Comparison of ENCODE assay signal across 1 cellular context in the genomic region with DNA sequence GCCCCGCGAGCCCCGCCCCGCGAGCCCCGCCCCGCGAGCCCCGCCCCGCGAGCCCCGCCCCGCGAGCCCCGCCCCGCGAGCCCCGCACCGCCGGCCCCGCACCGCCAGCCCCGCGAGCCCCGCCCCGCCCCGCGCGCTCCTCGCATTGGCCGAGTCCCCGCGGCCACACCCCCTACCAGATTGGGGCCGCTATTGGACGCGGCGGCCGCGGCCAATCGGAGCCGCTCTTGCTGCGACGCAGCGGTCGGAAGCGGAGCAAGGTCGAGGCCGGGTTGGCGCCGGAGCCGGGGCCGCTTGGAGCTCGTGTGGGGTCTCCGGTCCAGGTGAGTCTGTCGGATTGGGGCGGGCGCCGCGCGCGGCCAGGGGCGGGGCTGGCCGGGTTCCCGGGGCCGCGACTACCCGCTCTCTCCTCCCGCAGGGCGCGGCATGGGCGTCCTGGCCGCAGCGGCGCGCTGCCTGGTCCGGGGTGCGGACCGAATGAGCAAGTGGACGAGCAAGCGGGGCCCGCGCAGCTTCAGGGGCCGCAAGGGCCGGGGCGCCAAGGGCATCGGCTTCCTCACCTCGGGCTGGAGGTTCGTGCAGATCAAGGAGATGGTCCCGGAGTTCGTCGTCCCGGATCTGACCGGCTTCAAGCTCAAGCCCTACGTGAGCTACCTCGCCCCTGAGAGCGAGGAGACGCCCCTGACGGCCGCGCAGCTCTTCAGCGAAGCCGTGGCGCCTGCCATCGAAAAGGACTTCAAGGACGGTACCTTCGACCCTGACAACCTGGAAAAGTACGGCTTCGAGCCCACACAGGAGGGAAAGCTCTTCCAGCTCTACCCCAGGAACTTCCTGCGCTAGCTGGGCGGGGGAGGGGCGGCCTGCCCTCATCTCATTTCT.
A peak's percentile ranks its signal among the peaks of the same experiment; 100 is the strongest.
TF ChIP-seq lines count a peak whose summit lies in the region.

A gene (plus strand): TSS at position 224 of the 879 bp plus-strand sequence. CDS start 203 bp downstream, at position 427.

TF ChIP-seq in GM12878, 131 proteins besides CTCF, POLR2A, EP300 and RAD21 (continued from another document):
- TF ChIP-seq BHLHE40 (IDR thresholded peaks at IDR 0.05; ENCODE audit: borderline replicate concordance in 1 of 2, low read depth in 2 of 2, low read length in 1 of 2) (0 out of 4 replicates have a peak, but pooled peaks of 1 of the 2 experiments have one; percentile 11), SP1 (IDR thresholded peaks at IDR 0.05; ENCODE audit: low read depth, low read length) (peak; percentile 88), PAX5 (IDR thresholded peaks at IDR 0.05; ENCODE audit: borderline replicate concordance, low read depth, low read length) (no peak), PML (IDR thresholded peaks at IDR 0.05; ENCODE audit: low read length) (no peak), JUNB (IDR thresholded peaks at IDR 0.05) (no peak), SMARCA5 (IDR thresholded peaks at IDR 0.05) (peak; percentile 51; the same call in 1 of the 2 replicates), YY1 (IDR thresholded peaks at IDR 0.05; ENCODE audit: low read depth, low read length) (peak; percentile 38; the same call in 1 of the 2 replicates), ZNF207 (IDR thresholded peaks at IDR 0.05; ENCODE audit: borderline replicate concordance) (0 out of 2 replicates have a peak, but pooled peaks have one; percentile 46), POLR2AphosphoS5 (IDR thresholded peaks at IDR 0.05; ENCODE audit: low read length) (peak; percentile 81), BRCA1 (IDR thresholded peaks at IDR 0.05; ENCODE audit: low read depth, low read length) (no peak), NR2C1 (IDR thresholded peaks at IDR 0.05) (0 out of 2 replicates have a peak, but pooled peaks have one; percentile 43), ZNF384 (IDR thresholded peaks at IDR 0.05; ENCODE audit: borderline replicate concordance, low read depth, low read length) (no peak), LARP7 (IDR thresholded peaks at IDR 0.05) (peak; percentile 81; the same call in 1 of the 2 replicates), NFYA (IDR thresholded peaks at IDR 0.05; ENCODE audit: borderline replicate concordance, low read depth, low read length) (no peak), BACH1 (IDR thresholded peaks at IDR 0.05; ENCODE audit: borderline replicate concordance) (peak; percentile 72), YBX1 (IDR thresholded peaks at IDR 0.05) (no peak), HCFC1 (IDR thresholded peaks at IDR 0.05; ENCODE audit: low read length) (peak; percentile 50), DPF2 (IDR thresholded peaks at IDR 0.05) (peak; percentile 25; the same call in 1 of the 2 replicates), PAX8 (IDR thresholded peaks at IDR 0.05) (no peak), SMC3 (IDR thresholded peaks at IDR 0.05; ENCODE audit: borderline replicate concordance, low read length) (no peak), NFIC (IDR thresholded peaks at IDR 0.05; ENCODE audit: low read depth, low read length) (no peak), ZNF24 (IDR thresholded peaks at IDR 0.05) (0 out of 2 replicates have a peak, but pooled peaks have one; percentile 7), SMAD5 (IDR thresholded peaks at IDR 0.05; ENCODE audit: low read depth) (peak; percentile 67; the same call in 1 of the 2 replicates), POLR2AphosphoS2 (IDR thresholded peaks at IDR 0.05; ENCODE audit: low read depth, low read length) (peak; percentile 77; the same call in 1 of the 2 replicates), IKZF1 (conservative IDR thresholded peaks at IDR 0.05) (peak; percentile 16; the same call in 1 of the 2 replicates), CHD4 (IDR thresholded peaks at IDR 0.05) (no peak), GATAD2B (conservative IDR thresholded peaks at IDR 0.05; ENCODE audit: low read depth) (peak; percentile 21; the same call in 1 of the 2 replicates), MXI1 (IDR thresholded peaks at IDR 0.05; ENCODE audit: low read depth, low read length) (0 out of 2 replicates have a peak, but pooled peaks have one; percentile 19)
- TF ChIP-seq, protein P1, sequence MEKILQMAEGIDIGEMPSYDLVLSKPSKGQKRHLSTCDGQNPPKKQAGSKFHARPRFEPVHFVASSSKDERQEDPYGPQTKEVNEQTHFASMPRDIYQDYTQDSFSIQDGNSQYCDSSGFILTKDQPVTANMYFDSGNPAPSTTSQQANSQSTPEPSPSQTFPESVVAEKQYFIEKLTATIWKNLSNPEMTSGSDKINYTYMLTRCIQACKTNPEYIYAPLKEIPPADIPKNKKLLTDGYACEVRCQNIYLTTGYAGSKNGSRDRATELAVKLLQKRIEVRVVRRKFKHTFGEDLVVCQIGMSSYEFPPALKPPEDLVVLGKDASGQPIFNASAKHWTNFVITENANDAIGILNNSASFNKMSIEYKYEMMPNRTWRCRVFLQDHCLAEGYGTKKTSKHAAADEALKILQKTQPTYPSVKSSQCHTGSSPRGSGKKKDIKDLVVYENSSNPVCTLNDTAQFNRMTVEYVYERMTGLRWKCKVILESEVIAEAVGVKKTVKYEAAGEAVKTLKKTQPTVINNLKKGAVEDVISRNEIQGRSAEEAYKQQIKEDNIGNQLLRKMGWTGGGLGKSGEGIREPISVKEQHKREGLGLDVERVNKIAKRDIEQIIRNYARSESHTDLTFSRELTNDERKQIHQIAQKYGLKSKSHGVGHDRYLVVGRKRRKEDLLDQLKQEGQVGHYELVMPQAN (conservative IDR thresholded peaks at IDR 0.05): peak; percentile 94
- TF ChIP-seq, protein P2, sequence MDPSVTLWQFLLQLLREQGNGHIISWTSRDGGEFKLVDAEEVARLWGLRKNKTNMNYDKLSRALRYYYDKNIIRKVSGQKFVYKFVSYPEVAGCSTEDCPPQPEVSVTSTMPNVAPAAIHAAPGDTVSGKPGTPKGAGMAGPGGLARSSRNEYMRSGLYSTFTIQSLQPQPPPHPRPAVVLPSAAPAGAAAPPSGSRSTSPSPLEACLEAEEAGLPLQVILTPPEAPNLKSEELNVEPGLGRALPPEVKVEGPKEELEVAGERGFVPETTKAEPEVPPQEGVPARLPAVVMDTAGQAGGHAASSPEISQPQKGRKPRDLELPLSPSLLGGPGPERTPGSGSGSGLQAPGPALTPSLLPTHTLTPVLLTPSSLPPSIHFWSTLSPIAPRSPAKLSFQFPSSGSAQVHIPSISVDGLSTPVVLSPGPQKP (IDR thresholded peaks at IDR 0.05; ENCODE audit: low read depth, low read length): 0 out of 2 replicates have a peak, but pooled peaks have one; percentile 41
- TF ChIP-seq, protein P3, sequence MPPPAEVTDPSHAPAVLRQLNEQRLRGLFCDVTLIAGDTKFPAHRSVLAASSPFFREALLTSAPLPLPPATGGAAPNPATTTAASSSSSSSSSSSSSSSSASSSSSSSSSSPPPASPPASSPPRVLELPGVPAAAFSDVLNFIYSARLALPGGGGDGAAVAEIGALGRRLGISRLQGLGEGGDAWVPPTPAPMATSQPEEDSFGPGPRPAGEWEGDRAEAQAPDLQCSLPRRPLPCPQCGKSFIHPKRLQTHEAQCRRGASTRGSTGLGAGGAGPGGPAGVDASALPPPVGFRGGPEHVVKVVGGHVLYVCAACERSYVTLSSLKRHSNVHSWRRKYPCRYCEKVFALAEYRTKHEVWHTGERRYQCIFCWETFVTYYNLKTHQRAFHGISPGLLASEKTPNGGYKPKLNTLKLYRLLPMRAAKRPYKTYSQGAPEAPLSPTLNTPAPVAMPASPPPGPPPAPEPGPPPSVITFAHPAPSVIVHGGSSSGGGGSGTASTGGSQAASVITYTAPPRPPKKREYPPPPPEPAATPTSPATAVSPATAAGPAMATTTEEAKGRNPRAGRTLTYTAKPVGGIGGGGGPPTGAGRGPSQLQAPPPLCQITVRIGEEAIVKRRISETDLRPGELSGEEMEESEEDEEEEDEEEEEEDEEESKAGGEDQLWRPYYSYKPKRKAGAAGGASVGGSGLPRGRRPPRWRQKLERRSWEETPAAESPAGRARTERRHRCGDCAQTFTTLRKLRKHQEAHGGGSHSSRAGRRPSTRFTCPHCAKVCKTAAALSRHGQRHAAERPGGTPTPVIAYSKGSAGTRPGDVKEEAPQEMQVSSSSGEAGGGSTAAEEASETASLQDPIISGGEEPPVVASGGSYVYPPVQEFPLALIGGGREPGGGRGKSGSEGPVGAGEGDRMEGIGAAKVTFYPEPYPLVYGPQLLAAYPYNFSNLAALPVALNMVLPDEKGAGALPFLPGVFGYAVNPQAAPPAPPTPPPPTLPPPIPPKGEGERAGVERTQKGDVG (CRISPR knock-in tag; IDR thresholded peaks at IDR 0.05): no peak
- TF ChIP-seq, protein P4, sequence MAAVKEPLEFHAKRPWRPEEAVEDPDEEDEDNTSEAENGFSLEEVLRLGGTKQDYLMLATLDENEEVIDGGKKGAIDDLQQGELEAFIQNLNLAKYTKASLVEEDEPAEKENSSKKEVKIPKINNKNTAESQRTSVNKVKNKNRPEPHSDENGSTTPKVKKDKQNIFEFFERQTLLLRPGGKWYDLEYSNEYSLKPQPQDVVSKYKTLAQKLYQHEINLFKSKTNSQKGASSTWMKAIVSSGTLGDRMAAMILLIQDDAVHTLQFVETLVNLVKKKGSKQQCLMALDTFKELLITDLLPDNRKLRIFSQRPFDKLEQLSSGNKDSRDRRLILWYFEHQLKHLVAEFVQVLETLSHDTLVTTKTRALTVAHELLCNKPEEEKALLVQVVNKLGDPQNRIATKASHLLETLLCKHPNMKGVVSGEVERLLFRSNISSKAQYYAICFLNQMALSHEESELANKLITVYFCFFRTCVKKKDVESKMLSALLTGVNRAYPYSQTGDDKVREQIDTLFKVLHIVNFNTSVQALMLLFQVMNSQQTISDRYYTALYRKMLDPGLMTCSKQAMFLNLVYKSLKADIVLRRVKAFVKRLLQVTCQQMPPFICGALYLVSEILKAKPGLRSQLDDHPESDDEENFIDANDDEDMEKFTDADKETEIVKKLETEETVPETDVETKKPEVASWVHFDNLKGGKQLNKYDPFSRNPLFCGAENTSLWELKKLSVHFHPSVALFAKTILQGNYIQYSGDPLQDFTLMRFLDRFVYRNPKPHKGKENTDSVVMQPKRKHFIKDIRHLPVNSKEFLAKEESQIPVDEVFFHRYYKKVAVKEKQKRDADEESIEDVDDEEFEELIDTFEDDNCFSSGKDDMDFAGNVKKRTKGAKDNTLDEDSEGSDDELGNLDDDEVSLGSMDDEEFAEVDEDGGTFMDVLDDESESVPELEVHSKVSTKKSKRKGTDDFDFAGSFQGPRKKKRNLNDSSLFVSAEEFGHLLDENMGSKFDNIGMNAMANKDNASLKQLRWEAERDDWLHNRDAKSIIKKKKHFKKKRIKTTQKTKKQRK (IDR thresholded peaks at IDR 0.05; ENCODE audit: low read depth, low read length): no peak
- TF ChIP-seq, protein P5, sequence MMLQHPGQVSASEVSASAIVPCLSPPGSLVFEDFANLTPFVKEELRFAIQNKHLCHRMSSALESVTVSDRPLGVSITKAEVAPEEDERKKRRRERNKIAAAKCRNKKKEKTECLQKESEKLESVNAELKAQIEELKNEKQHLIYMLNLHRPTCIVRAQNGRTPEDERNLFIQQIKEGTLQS (IDR thresholded peaks at IDR 0.05; ENCODE audit: borderline replicate concordance, extremely low read depth, low read depth, low read length): no peak
- TF ChIP-seq, protein P6, sequence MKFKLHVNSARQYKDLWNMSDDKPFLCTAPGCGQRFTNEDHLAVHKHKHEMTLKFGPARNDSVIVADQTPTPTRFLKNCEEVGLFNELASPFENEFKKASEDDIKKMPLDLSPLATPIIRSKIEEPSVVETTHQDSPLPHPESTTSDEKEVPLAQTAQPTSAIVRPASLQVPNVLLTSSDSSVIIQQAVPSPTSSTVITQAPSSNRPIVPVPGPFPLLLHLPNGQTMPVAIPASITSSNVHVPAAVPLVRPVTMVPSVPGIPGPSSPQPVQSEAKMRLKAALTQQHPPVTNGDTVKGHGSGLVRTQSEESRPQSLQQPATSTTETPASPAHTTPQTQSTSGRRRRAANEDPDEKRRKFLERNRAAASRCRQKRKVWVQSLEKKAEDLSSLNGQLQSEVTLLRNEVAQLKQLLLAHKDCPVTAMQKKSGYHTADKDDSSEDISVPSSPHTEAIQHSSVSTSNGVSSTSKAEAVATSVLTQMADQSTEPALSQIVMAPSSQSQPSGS (IDR thresholded peaks at IDR 0.05; ENCODE audit: low read length): no peak
- TF ChIP-seq, protein P7, sequence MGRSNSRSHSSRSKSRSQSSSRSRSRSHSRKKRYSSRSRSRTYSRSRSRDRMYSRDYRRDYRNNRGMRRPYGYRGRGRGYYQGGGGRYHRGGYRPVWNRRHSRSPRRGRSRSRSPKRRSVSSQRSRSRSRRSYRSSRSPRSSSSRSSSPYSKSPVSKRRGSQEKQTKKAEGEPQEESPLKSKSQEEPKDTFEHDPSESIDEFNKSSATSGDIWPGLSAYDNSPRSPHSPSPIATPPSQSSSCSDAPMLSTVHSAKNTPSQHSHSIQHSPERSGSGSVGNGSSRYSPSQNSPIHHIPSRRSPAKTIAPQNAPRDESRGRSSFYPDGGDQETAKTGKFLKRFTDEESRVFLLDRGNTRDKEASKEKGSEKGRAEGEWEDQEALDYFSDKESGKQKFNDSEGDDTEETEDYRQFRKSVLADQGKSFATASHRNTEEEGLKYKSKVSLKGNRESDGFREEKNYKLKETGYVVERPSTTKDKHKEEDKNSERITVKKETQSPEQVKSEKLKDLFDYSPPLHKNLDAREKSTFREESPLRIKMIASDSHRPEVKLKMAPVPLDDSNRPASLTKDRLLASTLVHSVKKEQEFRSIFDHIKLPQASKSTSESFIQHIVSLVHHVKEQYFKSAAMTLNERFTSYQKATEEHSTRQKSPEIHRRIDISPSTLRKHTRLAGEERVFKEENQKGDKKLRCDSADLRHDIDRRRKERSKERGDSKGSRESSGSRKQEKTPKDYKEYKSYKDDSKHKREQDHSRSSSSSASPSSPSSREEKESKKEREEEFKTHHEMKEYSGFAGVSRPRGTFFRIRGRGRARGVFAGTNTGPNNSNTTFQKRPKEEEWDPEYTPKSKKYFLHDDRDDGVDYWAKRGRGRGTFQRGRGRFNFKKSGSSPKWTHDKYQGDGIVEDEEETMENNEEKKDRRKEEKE (IDR thresholded peaks at IDR 0.05): 0 out of 2 replicates have a peak, but pooled peaks have one; percentile 5
- TF ChIP-seq, protein P8, sequence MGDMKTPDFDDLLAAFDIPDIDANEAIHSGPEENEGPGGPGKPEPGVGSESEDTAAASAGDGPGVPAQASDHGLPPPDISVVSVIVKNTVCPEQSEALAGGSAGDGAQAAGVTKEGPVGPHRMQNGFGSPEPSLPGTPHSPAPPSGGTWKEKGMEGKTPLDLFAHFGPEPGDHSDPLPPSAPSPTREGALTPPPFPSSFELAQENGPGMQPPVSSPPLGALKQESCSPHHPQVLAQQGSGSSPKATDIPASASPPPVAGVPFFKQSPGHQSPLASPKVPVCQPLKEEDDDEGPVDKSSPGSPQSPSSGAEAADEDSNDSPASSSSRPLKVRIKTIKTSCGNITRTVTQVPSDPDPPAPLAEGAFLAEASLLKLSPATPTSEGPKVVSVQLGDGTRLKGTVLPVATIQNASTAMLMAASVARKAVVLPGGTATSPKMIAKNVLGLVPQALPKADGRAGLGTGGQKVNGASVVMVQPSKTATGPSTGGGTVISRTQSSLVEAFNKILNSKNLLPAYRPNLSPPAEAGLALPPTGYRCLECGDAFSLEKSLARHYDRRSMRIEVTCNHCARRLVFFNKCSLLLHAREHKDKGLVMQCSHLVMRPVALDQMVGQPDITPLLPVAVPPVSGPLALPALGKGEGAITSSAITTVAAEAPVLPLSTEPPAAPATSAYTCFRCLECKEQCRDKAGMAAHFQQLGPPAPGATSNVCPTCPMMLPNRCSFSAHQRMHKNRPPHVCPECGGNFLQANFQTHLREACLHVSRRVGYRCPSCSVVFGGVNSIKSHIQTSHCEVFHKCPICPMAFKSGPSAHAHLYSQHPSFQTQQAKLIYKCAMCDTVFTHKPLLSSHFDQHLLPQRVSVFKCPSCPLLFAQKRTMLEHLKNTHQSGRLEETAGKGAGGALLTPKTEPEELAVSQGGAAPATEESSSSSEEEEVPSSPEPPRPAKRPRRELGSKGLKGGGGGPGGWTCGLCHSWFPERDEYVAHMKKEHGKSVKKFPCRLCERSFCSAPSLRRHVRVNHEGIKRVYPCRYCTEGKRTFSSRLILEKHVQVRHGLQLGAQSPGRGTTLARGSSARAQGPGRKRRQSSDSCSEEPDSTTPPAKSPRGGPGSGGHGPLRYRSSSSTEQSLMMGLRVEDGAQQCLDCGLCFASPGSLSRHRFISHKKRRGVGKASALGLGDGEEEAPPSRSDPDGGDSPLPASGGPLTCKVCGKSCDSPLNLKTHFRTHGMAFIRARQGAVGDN (IDR thresholded peaks at IDR 0.05): peak; percentile 47; the same call in 1 of the 2 replicates
